Comparison of ENCODE assay signal across 28 cellular contexts in the genomic region with DNA sequence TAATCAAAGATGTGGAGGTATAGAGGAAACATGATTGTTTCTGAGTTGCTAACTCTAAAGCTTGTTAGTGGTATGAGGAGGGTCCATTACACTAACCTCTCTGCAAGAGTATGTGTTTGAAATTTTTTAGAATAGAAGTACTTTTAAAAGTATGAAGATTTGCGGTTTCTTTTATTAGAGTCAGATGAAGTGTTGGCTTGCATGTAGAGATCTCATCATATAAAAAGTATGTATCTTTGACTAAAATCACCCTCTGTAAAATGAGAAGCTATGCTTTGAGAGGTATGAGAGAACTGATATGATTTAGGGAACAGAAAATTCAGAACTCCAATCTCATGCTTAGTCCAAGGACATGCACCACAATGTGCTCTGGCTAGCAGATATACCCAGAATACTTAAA.
"Had no signal": no experiment of that assay in that cellular context is flagged by ENCODE, and none has a peak within 500 bp of the region (broad histone marks: within the 10 kb centered on the region; RNA-seq: fewer than 3 reads in every experiment).

No MANE protein-coding gene starts in this region.

- H3K27me3 Mint-ChIP-seq: activated B cell treated with CpG ODN at 0.5 μM for 24 hours; activated naive CD4-positive, alpha-beta T cell treated with anti-CD3 and anti-CD28 coated beads, Interleukin-2, amount 50 U/mL, for 24 hours; brain; central memory CD8-positive, alpha-beta T cell had no signal

- DNase-seq: activated B cell treated with CpG ODN at 0.5 μM for 24 hours; activated CD4-positive, alpha-beta memory T cell treated with anti-CD3 and anti-CD28 coated beads, Interleukin-2, amount 10 ng/mL, durations not matched to agents 7 days and 5 days; activated CD4-positive, alpha-beta T cell treated with anti-CD3 and anti-CD28 coated beads for 1 hour; activated CD4-positive, alpha-beta T cell treated with anti-CD3 and anti-CD28 coated beads, Interleukin-2, amount 50 U/mL, for 1 hour; activated T-cell treated with anti-CD3 and anti-CD28 coated beads for 4 hours; activated T-cell treated with anti-CD3 and anti-CD28 coated beads, Interleukin-2, amount 50 U/mL, for 48 hours; amniotic stem cell; KG1; NCI-H1092; NCI-H1417; NCI-H1694; NCI-H2029 treated with DMSO at 0.1 percent for 48 hours; NCI-H345; NCI-H510A; NCI-H526 treated with DMSO at 0.1 percent for 48 hours; NK-92 treated with Interleukin-12 subunit alpha and Interleukin-12 subunit beta, amount 100 ng/mL, for 24 hours; Peyer's patch; Right ventricle myocardium superior; T-helper 2 cell; T1000 had no signal

- H3K4me1 ChIP-seq: Peyer's patch, SJSA1 had no signal

- H3K9me3 Mint-ChIP-seq: activated B cell treated with CpG ODN at 0.5 μM for 24 hours; activated CD4-positive, alpha-beta memory T cell treated with anti-CD3 and anti-CD28 coated beads, Interleukin-2, amount 10 ng/mL, durations not matched to agents 7 days and 5 days; activated naive CD4-positive, alpha-beta T cell treated with anti-CD3 and anti-CD28 coated beads, Interleukin-2, amount 50 U/mL, for 24 hours; activated T-helper 2 cell treated with anti-CD3 and anti-CD28 coated beads, Interferon-gamma antibody, Interleukin-2, Interleukin-4, amounts not matched to agents 10 μg/mL and 5 μg/mL and 100 μg/mL, durations not matched to agents 14 hours and 24 hours and 36 hours; brain; central memory CD8-positive, alpha-beta T cell had no signal

- H3K27ac ChIP-seq: Peyer's patch, RWPE1, SJSA1 had no signal

- H3K27ac Mint-ChIP-seq: activated B cell treated with CpG ODN at 0.5 μM for 24 hours; activated CD4-positive, alpha-beta memory T cell treated with anti-CD3 and anti-CD28 coated beads, Interleukin-2, amount 10 ng/mL, durations not matched to agents 7 days and 5 days; activated naive CD4-positive, alpha-beta T cell treated with anti-CD3 and anti-CD28 coated beads, Interleukin-2, amount 50 U/mL, for 24 hours; activated T-helper 2 cell treated with anti-CD3 and anti-CD28 coated beads, Interferon-gamma antibody, Interleukin-2, Interleukin-4, amounts not matched to agents 10 μg/mL and 5 μg/mL and 100 μg/mL, durations not matched to agents 14 hours and 24 hours and 36 hours; brain had no signal

- H3K4me3 Mint-ChIP-seq: activated B cell treated with CpG ODN at 0.5 μM for 24 hours; activated CD4-positive, alpha-beta memory T cell treated with anti-CD3 and anti-CD28 coated beads, Interleukin-2, amount 10 ng/mL, durations not matched to agents 7 days and 5 days; activated naive CD4-positive, alpha-beta T cell treated with anti-CD3 and anti-CD28 coated beads, Interleukin-2, amount 50 U/mL, for 24 hours; brain; central memory CD8-positive, alpha-beta T cell had no signal

- H3K4me1 Mint-ChIP-seq: brain; central memory CD8-positive, alpha-beta T cell had no signal

- FAIRE-seq: astrocyte, TTC549 had no signal

- H3K36me3 Mint-ChIP-seq: activated naive CD4-positive, alpha-beta T cell treated with anti-CD3 and anti-CD28 coated beads, Interleukin-2, amount 50 U/mL, for 24 hours; brain had no signal

- H3K27me3 ChIP-seq: Peyer's patch, SJSA1 had no signal

- H3K4me3 ChIP-seq: Peyer's patch, SJSA1 had no signal

- H3K9me3 ChIP-seq: Peyer's patch, SJSA1 had no signal

- H3K36me3 ChIP-seq: Peyer's patch, SJSA1 had no signal
